1 cellular context compared by ENCODE assay signal in the genomic region with DNA sequence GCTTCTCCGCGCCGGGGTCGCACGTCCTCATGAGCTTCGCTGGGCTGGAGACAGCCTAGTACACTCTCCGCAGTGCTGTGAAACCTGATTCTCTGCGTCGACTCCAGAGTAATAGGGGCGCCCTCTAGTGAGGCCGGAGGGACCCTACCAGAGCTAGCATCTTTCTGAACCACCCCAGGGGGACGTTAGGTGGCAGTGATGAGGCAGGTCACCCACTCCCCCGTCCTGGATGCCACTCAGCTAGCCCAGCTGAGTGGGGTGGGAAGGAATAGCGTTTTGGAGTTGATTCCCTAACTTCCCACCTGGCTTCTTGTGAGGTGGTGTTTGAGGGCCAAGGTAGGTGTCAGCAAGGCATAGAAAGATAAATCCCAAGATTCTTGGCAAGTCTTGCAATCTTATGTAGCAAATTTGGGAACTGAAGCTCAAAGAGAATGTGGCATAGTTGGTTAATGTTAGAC.
A peak's percentile ranks its signal among the peaks of the same experiment; 100 is the strongest.
TF ChIP-seq lines count a peak whose summit lies in the region.

No MANE protein-coding gene starts in this region.

TF ChIP-seq in HepG2, 621 proteins besides CTCF, POLR2A, EP300 and RAD21 (continues in another document):
- peak; percentile 47; the same call in 1 of the 2 replicates for TF ChIP-seq RXRB (CRISPR knock-in tag; IDR thresholded peaks at IDR 0.05; ENCODE audit: borderline replicate concordance)
- TF ChIP-seq, protein P1, sequence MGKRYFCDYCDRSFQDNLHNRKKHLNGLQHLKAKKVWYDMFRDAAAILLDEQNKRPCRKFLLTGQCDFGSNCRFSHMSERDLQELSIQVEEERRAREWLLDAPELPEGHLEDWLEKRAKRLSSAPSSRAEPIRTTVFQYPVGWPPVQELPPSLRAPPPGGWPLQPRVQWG (CRISPR knock-in tag; IDR thresholded peaks at IDR 0.05; ENCODE audit: borderline replicate concordance, low read depth) = no peak
- no peak for TF ChIP-seq CENPT (CRISPR knock-in tag; IDR thresholded peaks at IDR 0.05; ENCODE audit: low read depth)
- TF ChIP-seq, protein P2, sequence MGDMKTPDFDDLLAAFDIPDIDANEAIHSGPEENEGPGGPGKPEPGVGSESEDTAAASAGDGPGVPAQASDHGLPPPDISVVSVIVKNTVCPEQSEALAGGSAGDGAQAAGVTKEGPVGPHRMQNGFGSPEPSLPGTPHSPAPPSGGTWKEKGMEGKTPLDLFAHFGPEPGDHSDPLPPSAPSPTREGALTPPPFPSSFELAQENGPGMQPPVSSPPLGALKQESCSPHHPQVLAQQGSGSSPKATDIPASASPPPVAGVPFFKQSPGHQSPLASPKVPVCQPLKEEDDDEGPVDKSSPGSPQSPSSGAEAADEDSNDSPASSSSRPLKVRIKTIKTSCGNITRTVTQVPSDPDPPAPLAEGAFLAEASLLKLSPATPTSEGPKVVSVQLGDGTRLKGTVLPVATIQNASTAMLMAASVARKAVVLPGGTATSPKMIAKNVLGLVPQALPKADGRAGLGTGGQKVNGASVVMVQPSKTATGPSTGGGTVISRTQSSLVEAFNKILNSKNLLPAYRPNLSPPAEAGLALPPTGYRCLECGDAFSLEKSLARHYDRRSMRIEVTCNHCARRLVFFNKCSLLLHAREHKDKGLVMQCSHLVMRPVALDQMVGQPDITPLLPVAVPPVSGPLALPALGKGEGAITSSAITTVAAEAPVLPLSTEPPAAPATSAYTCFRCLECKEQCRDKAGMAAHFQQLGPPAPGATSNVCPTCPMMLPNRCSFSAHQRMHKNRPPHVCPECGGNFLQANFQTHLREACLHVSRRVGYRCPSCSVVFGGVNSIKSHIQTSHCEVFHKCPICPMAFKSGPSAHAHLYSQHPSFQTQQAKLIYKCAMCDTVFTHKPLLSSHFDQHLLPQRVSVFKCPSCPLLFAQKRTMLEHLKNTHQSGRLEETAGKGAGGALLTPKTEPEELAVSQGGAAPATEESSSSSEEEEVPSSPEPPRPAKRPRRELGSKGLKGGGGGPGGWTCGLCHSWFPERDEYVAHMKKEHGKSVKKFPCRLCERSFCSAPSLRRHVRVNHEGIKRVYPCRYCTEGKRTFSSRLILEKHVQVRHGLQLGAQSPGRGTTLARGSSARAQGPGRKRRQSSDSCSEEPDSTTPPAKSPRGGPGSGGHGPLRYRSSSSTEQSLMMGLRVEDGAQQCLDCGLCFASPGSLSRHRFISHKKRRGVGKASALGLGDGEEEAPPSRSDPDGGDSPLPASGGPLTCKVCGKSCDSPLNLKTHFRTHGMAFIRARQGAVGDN (CRISPR knock-in tag; IDR thresholded peaks at IDR 0.05) = peak; percentile 63
- no peak for TF ChIP-seq ZNF3 (CRISPR knock-in tag; IDR thresholded peaks at IDR 0.05)
- no peak for TF ChIP-seq FOXK2 (IDR thresholded peaks at IDR 0.05)
- TF ChIP-seq, protein P3, sequence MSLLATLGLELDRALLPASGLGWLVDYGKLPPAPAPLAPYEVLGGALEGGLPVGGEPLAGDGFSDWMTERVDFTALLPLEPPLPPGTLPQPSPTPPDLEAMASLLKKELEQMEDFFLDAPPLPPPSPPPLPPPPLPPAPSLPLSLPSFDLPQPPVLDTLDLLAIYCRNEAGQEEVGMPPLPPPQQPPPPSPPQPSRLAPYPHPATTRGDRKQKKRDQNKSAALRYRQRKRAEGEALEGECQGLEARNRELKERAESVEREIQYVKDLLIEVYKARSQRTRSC (CRISPR knock-in tag; IDR thresholded peaks at IDR 0.05; ENCODE audit: low read depth) = no peak
- no peak for TF ChIP-seq NCOA1 (CRISPR knock-in tag; IDR thresholded peaks at IDR 0.05)
- TF ChIP-seq KAT8 (CRISPR knock-in tag; IDR thresholded peaks at IDR 0.05) = peak; percentile 68; the same call in 1 of the 2 replicates
- 0 out of 2 replicates have a peak, but pooled peaks have one; percentile 18 for TF ChIP-seq ZNF274 (CRISPR knock-in tag; IDR thresholded peaks at IDR 0.05)
- TF ChIP-seq KDM4B (CRISPR knock-in tag; IDR thresholded peaks at IDR 0.05) = no peak
- peak; percentile 29 for TF ChIP-seq GABPB1 (CRISPR knock-in tag; IDR thresholded peaks at IDR 0.05)
- no peak for TF ChIP-seq ISX (CRISPR knock-in tag; conservative IDR thresholded peaks at IDR 0.05)
- TF ChIP-seq, protein P4, sequence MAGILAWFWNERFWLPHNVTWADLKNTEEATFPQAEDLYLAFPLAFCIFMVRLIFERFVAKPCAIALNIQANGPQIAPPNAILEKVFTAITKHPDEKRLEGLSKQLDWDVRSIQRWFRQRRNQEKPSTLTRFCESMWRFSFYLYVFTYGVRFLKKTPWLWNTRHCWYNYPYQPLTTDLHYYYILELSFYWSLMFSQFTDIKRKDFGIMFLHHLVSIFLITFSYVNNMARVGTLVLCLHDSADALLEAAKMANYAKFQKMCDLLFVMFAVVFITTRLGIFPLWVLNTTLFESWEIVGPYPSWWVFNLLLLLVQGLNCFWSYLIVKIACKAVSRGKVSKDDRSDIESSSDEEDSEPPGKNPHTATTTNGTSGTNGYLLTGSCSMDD (CRISPR knock-in tag; IDR thresholded peaks at IDR 0.05) = no peak
- no peak for TF ChIP-seq ZNF263 (CRISPR knock-in tag; IDR thresholded peaks at IDR 0.05)
- no peak for TF ChIP-seq ZNF670 (CRISPR knock-in tag; IDR thresholded peaks at IDR 0.05; ENCODE audit: borderline replicate concordance)
- TF ChIP-seq, protein P5, sequence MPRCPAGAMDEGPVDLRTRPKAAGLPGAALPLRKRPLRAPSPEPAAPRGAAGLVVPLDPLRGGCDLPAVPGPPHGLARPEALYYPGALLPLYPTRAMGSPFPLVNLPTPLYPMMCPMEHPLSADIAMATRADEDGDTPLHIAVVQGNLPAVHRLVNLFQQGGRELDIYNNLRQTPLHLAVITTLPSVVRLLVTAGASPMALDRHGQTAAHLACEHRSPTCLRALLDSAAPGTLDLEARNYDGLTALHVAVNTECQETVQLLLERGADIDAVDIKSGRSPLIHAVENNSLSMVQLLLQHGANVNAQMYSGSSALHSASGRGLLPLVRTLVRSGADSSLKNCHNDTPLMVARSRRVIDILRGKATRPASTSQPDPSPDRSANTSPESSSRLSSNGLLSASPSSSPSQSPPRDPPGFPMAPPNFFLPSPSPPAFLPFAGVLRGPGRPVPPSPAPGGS (CRISPR knock-in tag; IDR thresholded peaks at IDR 0.05) = peak; percentile 62; the same call in 1 of the 2 replicates
- TF ChIP-seq, protein P6, sequence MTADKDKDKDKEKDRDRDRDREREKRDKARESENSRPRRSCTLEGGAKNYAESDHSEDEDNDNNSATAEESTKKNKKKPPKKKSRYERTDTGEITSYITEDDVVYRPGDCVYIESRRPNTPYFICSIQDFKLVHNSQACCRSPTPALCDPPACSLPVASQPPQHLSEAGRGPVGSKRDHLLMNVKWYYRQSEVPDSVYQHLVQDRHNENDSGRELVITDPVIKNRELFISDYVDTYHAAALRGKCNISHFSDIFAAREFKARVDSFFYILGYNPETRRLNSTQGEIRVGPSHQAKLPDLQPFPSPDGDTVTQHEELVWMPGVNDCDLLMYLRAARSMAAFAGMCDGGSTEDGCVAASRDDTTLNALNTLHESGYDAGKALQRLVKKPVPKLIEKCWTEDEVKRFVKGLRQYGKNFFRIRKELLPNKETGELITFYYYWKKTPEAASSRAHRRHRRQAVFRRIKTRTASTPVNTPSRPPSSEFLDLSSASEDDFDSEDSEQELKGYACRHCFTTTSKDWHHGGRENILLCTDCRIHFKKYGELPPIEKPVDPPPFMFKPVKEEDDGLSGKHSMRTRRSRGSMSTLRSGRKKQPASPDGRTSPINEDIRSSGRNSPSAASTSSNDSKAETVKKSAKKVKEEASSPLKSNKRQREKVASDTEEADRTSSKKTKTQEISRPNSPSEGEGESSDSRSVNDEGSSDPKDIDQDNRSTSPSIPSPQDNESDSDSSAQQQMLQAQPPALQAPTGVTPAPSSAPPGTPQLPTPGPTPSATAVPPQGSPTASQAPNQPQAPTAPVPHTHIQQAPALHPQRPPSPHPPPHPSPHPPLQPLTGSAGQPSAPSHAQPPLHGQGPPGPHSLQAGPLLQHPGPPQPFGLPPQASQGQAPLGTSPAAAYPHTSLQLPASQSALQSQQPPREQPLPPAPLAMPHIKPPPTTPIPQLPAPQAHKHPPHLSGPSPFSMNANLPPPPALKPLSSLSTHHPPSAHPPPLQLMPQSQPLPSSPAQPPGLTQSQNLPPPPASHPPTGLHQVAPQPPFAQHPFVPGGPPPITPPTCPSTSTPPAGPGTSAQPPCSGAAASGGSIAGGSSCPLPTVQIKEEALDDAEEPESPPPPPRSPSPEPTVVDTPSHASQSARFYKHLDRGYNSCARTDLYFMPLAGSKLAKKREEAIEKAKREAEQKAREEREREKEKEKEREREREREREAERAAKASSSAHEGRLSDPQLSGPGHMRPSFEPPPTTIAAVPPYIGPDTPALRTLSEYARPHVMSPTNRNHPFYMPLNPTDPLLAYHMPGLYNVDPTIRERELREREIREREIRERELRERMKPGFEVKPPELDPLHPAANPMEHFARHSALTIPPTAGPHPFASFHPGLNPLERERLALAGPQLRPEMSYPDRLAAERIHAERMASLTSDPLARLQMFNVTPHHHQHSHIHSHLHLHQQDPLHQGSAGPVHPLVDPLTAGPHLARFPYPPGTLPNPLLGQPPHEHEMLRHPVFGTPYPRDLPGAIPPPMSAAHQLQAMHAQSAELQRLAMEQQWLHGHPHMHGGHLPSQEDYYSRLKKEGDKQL (CRISPR knock-in tag; IDR thresholded peaks at IDR 0.05; ENCODE audit: low read depth) = no peak
- TF ChIP-seq YY1 (IDR thresholded peaks at IDR 0.05; ENCODE audit: insufficient read depth, insufficient replicate concordance, low read depth, low read length) = peak; percentile 38
- no peak for TF ChIP-seq ZFP1 (CRISPR knock-in tag; IDR thresholded peaks at IDR 0.05)
- TF ChIP-seq GLI4 (CRISPR knock-in tag; IDR thresholded peaks at IDR 0.05; ENCODE audit: borderline replicate concordance) = no peak
- TF ChIP-seq, protein P7, sequence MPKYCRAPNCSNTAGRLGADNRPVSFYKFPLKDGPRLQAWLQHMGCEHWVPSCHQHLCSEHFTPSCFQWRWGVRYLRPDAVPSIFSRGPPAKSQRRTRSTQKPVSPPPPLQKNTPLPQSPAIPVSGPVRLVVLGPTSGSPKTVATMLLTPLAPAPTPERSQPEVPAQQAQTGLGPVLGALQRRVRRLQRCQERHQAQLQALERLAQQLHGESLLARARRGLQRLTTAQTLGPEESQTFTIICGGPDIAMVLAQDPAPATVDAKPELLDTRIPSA (CRISPR knock-in tag; IDR thresholded peaks at IDR 0.05; ENCODE audit: borderline replicate concordance) = no peak
- no peak for TF ChIP-seq ZMYM2 (CRISPR knock-in tag; IDR thresholded peaks at IDR 0.05)
- TF ChIP-seq NCOA5 (CRISPR knock-in tag; IDR thresholded peaks at IDR 0.05) = no peak
- no peak for TF ChIP-seq SALL2 (CRISPR knock-in tag; IDR thresholded peaks at IDR 0.05)
- 0 out of 2 replicates have a peak, but pooled peaks have one; percentile 59 for TF ChIP-seq ZNF335 (CRISPR knock-in tag; IDR thresholded peaks at IDR 0.05)
- TF ChIP-seq FOXP1 (IDR thresholded peaks at IDR 0.05) = no peak
- 0 out of 2 replicates have a peak, but pooled peaks have one; percentile 13 for TF ChIP-seq FOXP1 (CRISPR knock-in tag; IDR thresholded peaks at IDR 0.05)
- no peak for TF ChIP-seq ZNF776 (CRISPR knock-in tag; IDR thresholded peaks at IDR 0.05)
- peak; percentile 38; the same call in 1 of the 2 replicates for TF ChIP-seq ZNF224 (CRISPR knock-in tag; IDR thresholded peaks at IDR 0.05)
- peak; percentile 53; the same call in 1 of the 2 replicates for TF ChIP-seq ZNF331 (CRISPR knock-in tag; IDR thresholded peaks at IDR 0.05)
- TF ChIP-seq HES4 (CRISPR knock-in tag; IDR thresholded peaks at IDR 0.05; ENCODE audit: borderline replicate concordance) = no peak
- TF ChIP-seq ESRRA (CRISPR knock-in tag; IDR thresholded peaks at IDR 0.05; ENCODE audit: low read depth) = no peak
- TF ChIP-seq, protein P8, sequence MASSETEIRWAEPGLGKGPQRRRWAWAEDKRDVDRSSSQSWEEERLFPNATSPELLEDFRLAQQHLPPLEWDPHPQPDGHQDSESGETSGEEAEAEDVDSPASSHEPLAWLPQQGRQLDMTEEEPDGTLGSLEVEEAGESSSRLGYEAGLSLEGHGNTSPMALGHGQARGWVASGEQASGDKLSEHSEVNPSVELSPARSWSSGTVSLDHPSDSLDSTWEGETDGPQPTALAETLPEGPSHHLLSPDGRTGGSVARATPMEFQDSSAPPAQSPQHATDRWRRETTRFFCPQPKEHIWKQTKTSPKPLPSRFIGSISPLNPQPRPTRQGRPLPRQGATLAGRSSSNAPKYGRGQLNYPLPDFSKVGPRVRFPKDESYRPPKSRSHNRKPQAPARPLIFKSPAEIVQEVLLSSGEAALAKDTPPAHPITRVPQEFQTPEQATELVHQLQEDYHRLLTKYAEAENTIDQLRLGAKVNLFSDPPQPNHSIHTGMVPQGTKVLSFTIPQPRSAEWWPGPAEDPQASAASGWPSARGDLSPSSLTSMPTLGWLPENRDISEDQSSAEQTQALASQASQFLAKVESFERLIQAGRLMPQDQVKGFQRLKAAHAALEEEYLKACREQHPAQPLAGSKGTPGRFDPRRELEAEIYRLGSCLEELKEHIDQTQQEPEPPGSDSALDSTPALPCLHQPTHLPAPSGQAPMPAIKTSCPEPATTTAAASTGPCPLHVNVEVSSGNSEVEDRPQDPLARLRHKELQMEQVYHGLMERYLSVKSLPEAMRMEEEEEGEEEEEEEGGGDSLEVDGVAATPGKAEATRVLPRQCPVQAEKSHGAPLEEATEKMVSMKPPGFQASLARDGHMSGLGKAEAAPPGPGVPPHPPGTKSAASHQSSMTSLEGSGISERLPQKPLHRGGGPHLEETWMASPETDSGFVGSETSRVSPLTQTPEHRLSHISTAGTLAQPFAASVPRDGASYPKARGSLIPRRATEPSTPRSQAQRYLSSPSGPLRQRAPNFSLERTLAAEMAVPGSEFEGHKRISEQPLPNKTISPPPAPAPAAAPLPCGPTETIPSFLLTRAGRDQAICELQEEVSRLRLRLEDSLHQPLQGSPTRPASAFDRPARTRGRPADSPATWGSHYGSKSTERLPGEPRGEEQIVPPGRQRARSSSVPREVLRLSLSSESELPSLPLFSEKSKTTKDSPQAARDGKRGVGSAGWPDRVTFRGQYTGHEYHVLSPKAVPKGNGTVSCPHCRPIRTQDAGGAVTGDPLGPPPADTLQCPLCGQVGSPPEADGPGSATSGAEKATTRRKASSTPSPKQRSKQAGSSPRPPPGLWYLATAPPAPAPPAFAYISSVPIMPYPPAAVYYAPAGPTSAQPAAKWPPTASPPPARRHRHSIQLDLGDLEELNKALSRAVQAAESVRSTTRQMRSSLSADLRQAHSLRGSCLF (CRISPR knock-in tag; IDR thresholded peaks at IDR 0.05; ENCODE audit: borderline replicate concordance) = no peak
- TF ChIP-seq, protein P9, sequence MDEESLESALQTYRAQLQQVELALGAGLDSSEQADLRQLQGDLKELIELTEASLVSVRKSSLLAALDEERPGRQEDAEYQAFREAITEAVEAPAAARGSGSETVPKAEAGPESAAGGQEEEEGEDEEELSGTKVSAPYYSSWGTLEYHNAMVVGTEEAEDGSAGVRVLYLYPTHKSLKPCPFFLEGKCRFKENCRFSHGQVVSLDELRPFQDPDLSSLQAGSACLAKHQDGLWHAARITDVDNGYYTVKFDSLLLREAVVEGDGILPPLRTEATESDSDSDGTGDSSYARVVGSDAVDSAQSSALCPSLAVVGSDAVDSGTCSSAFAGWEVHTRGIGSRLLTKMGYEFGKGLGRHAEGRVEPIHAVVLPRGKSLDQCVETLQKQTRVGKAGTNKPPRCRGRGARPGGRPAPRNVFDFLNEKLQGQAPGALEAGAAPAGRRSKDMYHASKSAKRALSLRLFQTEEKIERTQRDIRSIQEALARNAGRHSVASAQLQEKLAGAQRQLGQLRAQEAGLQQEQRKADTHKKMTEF (CRISPR knock-in tag; IDR thresholded peaks at IDR 0.05) = peak; percentile 70; the same call in 1 of the 2 replicates
- no peak for TF ChIP-seq IRX3 (CRISPR knock-in tag; IDR thresholded peaks at IDR 0.05; ENCODE audit: borderline replicate concordance, low read depth)
- TF ChIP-seq ZNF292 (CRISPR knock-in tag; IDR thresholded peaks at IDR 0.05; ENCODE audit: borderline replicate concordance, low read depth) = no peak
- TF ChIP-seq WIZ (CRISPR knock-in tag; IDR thresholded peaks at IDR 0.05) = no peak
